1 cellular context compared by ENCODE assay signal in genomic region chr3:133851266-133851906, GRCh38.
TF ChIP-seq lines count a peak whose summit lies in the region.

No MANE protein-coding gene starts in this region.

TF ChIP-seq in K562, 482 proteins besides CTCF, POLR2A, EP300 and RAD21 (continued from another document and continues in another):
- no peak for TF ChIP-seq ZBTB5 (IDR thresholded peaks at IDR 0.05)
- TF ChIP-seq GTF3C2 (IDR thresholded peaks at IDR 0.05; ENCODE audit: borderline replicate concordance, extremely low read depth, insufficient read length): no peak
- TF ChIP-seq NKRF (IDR thresholded peaks at IDR 0.05; ENCODE audit: borderline replicate concordance): peak; percentile 40; the same call in 1 of the 2 replicates
- peak; percentile 98 for TF ChIP-seq ZBTB43 (CRISPR knock-in tag; IDR thresholded peaks at IDR 0.05)
- 0 out of 2 replicates have a peak, but pooled peaks have one; percentile 25 for TF ChIP-seq RREB1 (CRISPR knock-in tag; IDR thresholded peaks at IDR 0.05)
- TF ChIP-seq ZNF184 (CRISPR knock-in tag; IDR thresholded peaks at IDR 0.05): no peak
- TF ChIP-seq TGIF2 (CRISPR knock-in tag; IDR thresholded peaks at IDR 0.05): no peak
- TF ChIP-seq ZNF518B (CRISPR knock-in tag; IDR thresholded peaks at IDR 0.05): no peak
- TF ChIP-seq GTF2E2 (tag; IDR thresholded peaks at IDR 0.05): peak; percentile 55; the same call in 1 of the 2 replicates
- TF ChIP-seq FOS (IDR thresholded peaks at IDR 0.05; ENCODE audit: extremely low read depth, insufficient read length): no peak
- TF ChIP-seq RBM17 (IDR thresholded peaks at IDR 0.05; ENCODE audit: borderline replicate concordance, low read depth, low read length): no peak
- TF ChIP-seq REST (CRISPR knock-in tag; IDR thresholded peaks at IDR 0.05; ENCODE audit: low read depth): no peak
- no peak for TF ChIP-seq GATAD2B (IDR thresholded peaks at IDR 0.05; ENCODE audit: borderline replicate concordance)
- TF ChIP-seq PHB (CRISPR knock-in tag; IDR thresholded peaks at IDR 0.05): no peak
- no peak for TF ChIP-seq SRSF9 (IDR thresholded peaks at IDR 0.05; ENCODE audit: borderline replicate concordance, low read depth, low read length)
- no peak for TF ChIP-seq FIP1L1 (IDR thresholded peaks at IDR 0.05; ENCODE audit: low read depth, low read length, poor library complexity, severe bottlenecking)
- no peak for TF ChIP-seq ARID4B (CRISPR knock-in tag; IDR thresholded peaks at IDR 0.05)
- TF ChIP-seq LEF1 (IDR thresholded peaks at IDR 0.05): peak; percentile 91
- TF ChIP-seq KAT8 (IDR thresholded peaks at IDR 0.05; ENCODE audit: low read depth): no peak
- no peak for TF ChIP-seq TARDBP (IDR thresholded peaks at IDR 0.05)
- TF ChIP-seq DDX20 (tag; IDR thresholded peaks at IDR 0.05; ENCODE audit: low read depth): no peak
- no peak for TF ChIP-seq IFI16 (CRISPR knock-in tag; IDR thresholded peaks at IDR 0.05)
- TF ChIP-seq SMARCE1 (IDR thresholded peaks at IDR 0.05): peak; percentile 93
- TF ChIP-seq SP1 (CRISPR knock-in tag; IDR thresholded peaks at IDR 0.05): peak; percentile 60
